16 cellular contexts compared by ENCODE assay signal in genomic region chr6:110612298-110612697, GRCh38.
DNase-seq lines count a peak whose midpoint lies in the region; ATAC-seq, FAIRE-seq and TF ChIP-seq lines count a peak whose summit lies in the region.
"Had no signal": no experiment of that assay in that cellular context is flagged by ENCODE, and none has a peak within 500 bp of the region (broad histone marks: within the 10 kb centered on the region; RNA-seq: fewer than 3 reads in every experiment).

No MANE protein-coding gene starts in this region.

- no peak overlapping the region for H3K9ac ChIP-seq in HepG2 (ENCODE audit: insufficient read depth, low read depth, low read length)

- no peak overlapping the region for H3K27ac ChIP-seq in HepG2 (ENCODE audit: extremely low read length, insufficient read depth, low read length)
- H3K27ac ChIP-seq in right lobe of liver = no peak overlapping the region
- peak overlapping the region; percentile 85 for H3K27ac ChIP-seq in angular gyrus (ENCODE audit: low read depth, low read length)
- H3K27ac ChIP-seq in layer of hippocampus (ENCODE audit: low read depth, low read length) = peak overlapping the region; percentile 22
- H3K27ac ChIP-seq in temporal lobe (ENCODE audit: low read depth, low read length) = peak overlapping the region; percentile 87
- H3K27ac ChIP-seq in OCI-LY7 (ENCODE audit: low read depth, low read length, poor library complexity, severe bottlenecking) = no peak overlapping the region

- peaks cover 4 to 45% of the 10 kb centered on the region in 2 experiments for H3K36me3 ChIP-seq in HepG2 (replicated peaks in 1 of 2; ENCODE audit: control insufficient read depth in 1 of 2, insufficient read depth in 2 of 2, low read length in 2 of 2)
- H3K36me3 ChIP-seq in right lobe of liver = peaks cover 0 to 17% (median 3%) of the 10 kb centered on the region in 4 donors
- peaks cover 21% of the 10 kb centered on the region; the same call in 1 of the 2 replicates for H3K36me3 ChIP-seq in OCI-LY7 (ENCODE audit: insufficient read depth, low read length)

- H3K4me2 ChIP-seq in HepG2 (ENCODE audit: low read depth, low read length) (no peak overlapping the region), OCI-LY7 (ENCODE audit: low read length) (no peak overlapping the region)

- no peak overlapping the region for H2AFZ ChIP-seq in HepG2 (ENCODE audit: low read length)
- no peak overlapping the region for H2AFZ ChIP-seq in OCI-LY7 (ENCODE audit: low read length)

- H3K9me3 ChIP-seq in HepG2 (ENCODE audit: low read length) (no peaks in the 10 kb centered on the region), right lobe of liver (no peaks in the 10 kb centered on the region), OCI-LY7 (ENCODE audit: low read length) (no peaks in the 10 kb centered on the region)

- 100% methylated on average over 1 of the region's 1 CpG for WGBS in HepG2 (ENCODE audit: low lambda C conversion rate)
- 100% methylated on average over 1 of the region's 1 CpG for WGBS in right lobe of liver (ENCODE audit: insufficient coverage, low coverage, low lambda C conversion rate, missing lambda C conversion rate)

- intact Hi-C loops in HepG2 (cut with micrococcal nuclease; ENCODE audit: unreplicated experiment) = no loop called here
- intact Hi-C loops in right lobe of liver (cut with DNase I) = no loop called here
- intact Hi-C loops in OCI-LY7 (cut with micrococcal nuclease; ENCODE audit: unreplicated experiment) = no loop called here

- TF ChIP-seq EP300 in HepG2 (IDR thresholded peaks at IDR 0.05; ENCODE audit: low read depth in 2 of 2, low read length in 2 of 2) (no peak), HepG2 (CRISPR knock-in tag; IDR thresholded peaks at IDR 0.05; ENCODE audit: borderline replicate concordance) (no peak)

- H3K4me1 ChIP-seq in HepG2 (ENCODE audit: insufficient read depth, low read length) (no peaks in the 10 kb centered on the region), right lobe of liver (no peaks in the 10 kb centered on the region), OCI-LY7 (ENCODE audit: insufficient read depth, low read length, poor library complexity, severe bottlenecking) (no peaks in the 10 kb centered on the region)

- BruUV-seq in HepG2 (replicated peaks; lab: Mats Ljungman, UMichigan) = no TSS peak
- no TSS peak for BruUV-seq in OCI-LY7 (replicated peaks; lab: Mats Ljungman, UMichigan)

- FAIRE-seq in HepG2 (lab: Jason Lieb, UNC) = no peak
- FAIRE-seq: G401.6, GM12891, GM19239 had no signal

- TF ChIP-seq RAD21 in HepG2 (CRISPR knock-in tag; IDR thresholded peaks at IDR 0.05) = no peak

- H4K20me1 ChIP-seq in HepG2 (ENCODE audit: insufficient read depth, low read length) = no peaks in the 10 kb centered on the region
- no peaks in the 10 kb centered on the region for H4K20me1 ChIP-seq in OCI-LY7 (ENCODE audit: insufficient read depth, low read length)

- H3K79me2 ChIP-seq in HepG2 (ENCODE audit: insufficient read depth, low read length) (no peaks in the 10 kb centered on the region), OCI-LY7 (ENCODE audit: insufficient read depth, low read depth, low read length) (no peaks in the 10 kb centered on the region)

- in situ Hi-C loops in HepG2 (cut with HindIII; ENCODE audit: extremely low pct_ligation_motif_present, low pct_unique_long_range_greater_than_20kb) = no loop called here

- ATAC-seq in HepG2 (no peak), right lobe of liver (no peak)
- ATAC-seq: HCT116 had no signal

- TF ChIP-seq POLR2A in HepG2 (IDR thresholded peaks at IDR 0.05; ENCODE audit: insufficient read depth in 1 of 2, low read depth in 2 of 2, low read length in 2 of 2) (no peak), right lobe of liver (IDR thresholded peaks at IDR 0.05) (no peak)

- no peaks in the 10 kb centered on the region for H3K27me3 ChIP-seq in HepG2 (ENCODE audit: control insufficient read depth in 1 of 2, insufficient read depth in 2 of 2, low read length in 2 of 2)
- no peaks in the 10 kb centered on the region for H3K27me3 ChIP-seq in right lobe of liver
- H3K27me3 ChIP-seq in layer of hippocampus (ENCODE audit: control insufficient read depth, insufficient read depth, low read length) = no peaks in the 10 kb centered on the region

- DNase-seq in HepG2 (ENCODE audit: low spot score) (no peak), right lobe of liver (no peak), cerebellum (ENCODE audit: low spot score) (no peak), COLO668 (lab: John Stamatoyannopoulos, UW; ENCODE audit: unreplicated experiment) (no peak), OCI-LY7 (ENCODE audit: low spot score) (no peak)
- DNase-seq: ACHN; CD4-positive, alpha-beta T cell; DMS79 treated with DMSO at 0.1 percent for 48 hours; EL had no signal

- TF ChIP-seq CTCF in HepG2 (CRISPR knock-in tag; IDR thresholded peaks at IDR 0.05) (no peak), right lobe of liver (IDR thresholded peaks at IDR 0.05) (no peak), OCI-LY7 (conservative IDR thresholded peaks at IDR 0.05; ENCODE audit: low read length) (no peak)

- H3K4me3 ChIP-seq in HepG2 (replicated peaks in 1 of 3; ENCODE audit: insufficient read depth in 1 of 3, low read depth in 2 of 3, low read length in 3 of 3) (no peak overlapping the region), right lobe of liver (no peak overlapping the region), OCI-LY7 (ENCODE audit: low read depth, low read length, poor library complexity, severe bottlenecking) (no peak overlapping the region)

- H3K9me2 ChIP-seq in OCI-LY7 (ENCODE audit: insufficient read depth, low read length) = no peaks in the 10 kb centered on the region

- CTCF ChIA-PET in HepG2 (lab: Yijun Ruan, JAX; ENCODE audit: low intra/inter-chr PET ratio, low total read pairs) (no interaction called here), OCI-LY7 (lab: Charles Lee; ENCODE audit: unreplicated experiment) (no interaction called here)

- POLR2A ChIA-PET in HepG2 (lab: Yijun Ruan, JAX) (no interaction called here), OCI-LY7 (lab: Charles Lee) (interaction anchor here (0.7 to 1.2 kb wide), 2 partner anchors 31 to 705 kb away, joined by 3 to 4 read pairs; no protein-coding TSS in a partner anchor)

TF ChIP-seq in HepG2, 621 proteins besides CTCF, POLR2A, EP300 and RAD21:
- TF ChIP-seq, protein P1, sequence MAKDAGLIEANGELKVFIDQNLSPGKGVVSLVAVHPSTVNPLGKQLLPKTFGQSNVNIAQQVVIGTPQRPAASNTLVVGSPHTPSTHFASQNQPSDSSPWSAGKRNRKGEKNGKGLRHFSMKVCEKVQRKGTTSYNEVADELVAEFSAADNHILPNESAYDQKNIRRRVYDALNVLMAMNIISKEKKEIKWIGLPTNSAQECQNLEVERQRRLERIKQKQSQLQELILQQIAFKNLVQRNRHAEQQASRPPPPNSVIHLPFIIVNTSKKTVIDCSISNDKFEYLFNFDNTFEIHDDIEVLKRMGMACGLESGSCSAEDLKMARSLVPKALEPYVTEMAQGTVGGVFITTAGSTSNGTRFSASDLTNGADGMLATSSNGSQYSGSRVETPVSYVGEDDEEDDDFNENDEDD (CRISPR knock-in tag; IDR thresholded peaks at IDR 0.05; ENCODE audit: borderline replicate concordance) = no peak
- TF ChIP-seq ATAD3A (CRISPR knock-in tag; IDR thresholded peaks at IDR 0.05) (no peak), RBM22 (optimal IDR thresholded peaks at IDR 0.05; ENCODE audit: low read length) (peak; percentile 32), NFKBIZ (CRISPR knock-in tag; IDR thresholded peaks at IDR 0.05) (no peak), ZNF557 (CRISPR knock-in tag; IDR thresholded peaks at IDR 0.05) (no peak), ZNF546 (CRISPR knock-in tag; conservative IDR thresholded peaks at IDR 0.05) (no peak), TEAD2 (CRISPR knock-in tag; IDR thresholded peaks at IDR 0.05) (no peak)
- TF ChIP-seq, protein P2, sequence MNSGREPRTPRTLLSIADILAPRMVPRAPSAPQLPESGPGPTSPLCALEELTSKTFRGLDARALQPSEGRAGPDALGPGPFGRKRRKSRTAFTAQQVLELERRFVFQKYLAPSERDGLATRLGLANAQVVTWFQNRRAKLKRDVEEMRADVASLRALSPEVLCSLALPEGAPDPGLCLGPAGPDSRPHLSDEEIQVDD (CRISPR knock-in tag; IDR thresholded peaks at IDR 0.05; ENCODE audit: borderline replicate concordance) = no peak
TF ChIP-seq in HepG2: peak in this region for 1.

Comparison
In these comparisons a context has a peak if more than half of its experiments do, and no peak if none do; other contexts are left out.
1. H3K27ac ChIP-seq: peak in angular gyrus (single experiment), layer of hippocampus (single experiment) and temporal lobe (single experiment); none in HepG2 (single experiment), right lobe of liver (0 of 3) and OCI-LY7 (single experiment).